ENCODE assay signal across 27 cellular contexts in genomic region chr15:28114721-28115622, GRCh38. TPM values are rescaled to one million over a fixed set of nuclear protein-coding genes. Genes with fewer than 3 reads are reported as not detected.
A peak's percentile ranks its signal among the peaks of the same experiment; 100 is the strongest.
DNase-seq lines count a peak whose midpoint lies in the region; ATAC-seq and TF ChIP-seq lines count a peak whose summit lies in the region.
"Had no signal": no experiment of that assay in that cellular context is flagged by ENCODE, and none has a peak within 500 bp of the region (broad histone marks: within the 10 kb centered on the region; RNA-seq: fewer than 3 reads in every experiment).

No MANE protein-coding gene starts in this region.

- peaks cover 8% of the 10 kb centered on the region for H3K36me3 Mint-ChIP-seq in activated CD8-positive, alpha-beta memory T cell treated with anti-CD3 and anti-CD28 coated beads, Interleukin-2, amount 10 ng/mL, durations not matched to agents 7 days and 5 days
- peaks cover 9% of the 10 kb centered on the region for H3K36me3 Mint-ChIP-seq in activated CD4-positive, alpha-beta T cell treated with anti-CD3 and anti-CD28 coated beads, Interleukin-2, amount 10 ng/mL, durations not matched to agents 7 days and 5 days (ENCODE audit: low read depth)

- no peaks in the 10 kb centered on the region for H3K27me3 Mint-ChIP-seq in activated CD8-positive, alpha-beta memory T cell treated with anti-CD3 and anti-CD28 coated beads, Interleukin-2, amount 10 ng/mL, durations not matched to agents 7 days and 5 days
- H3K27me3 Mint-ChIP-seq in activated CD4-positive, alpha-beta T cell treated with anti-CD3 and anti-CD28 coated beads, Interleukin-2, amount 10 ng/mL, durations not matched to agents 7 days and 5 days = no peaks in the 10 kb centered on the region
- H3K27me3 Mint-ChIP-seq: activated naive CD4-positive, alpha-beta T cell treated with anti-CD3 and anti-CD28 coated beads, Interleukin-2, amount 50 U/mL, for 24 hours had no signal

- no peak for TF ChIP-seq CTCF in thyroid gland (IDR thresholded peaks at IDR 0.05)

- no peak for ATAC-seq in activated CD8-positive, alpha-beta memory T cell treated with anti-CD3 and anti-CD28 coated beads, Interleukin-2, amount 10 ng/mL, durations not matched to agents 7 days and 5 days
- no peak for ATAC-seq in HG03175 (IDR thresholded peaks at IDR 0.05; ENCODE audit: unreplicated experiment)
- ATAC-seq: activated CD8-positive, alpha-beta T cell treated with anti-CD3 and anti-CD28 coated beads, Interleukin-2, amount 10 ng/mL, durations not matched to agents 7 days and 5 days; activated T-cell treated with anti-CD3 and anti-CD28 coated beads, Interleukin-2, amount 50 U/mL, for 72 hours; heart right ventricle had no signal

- H3K4me1 Mint-ChIP-seq in activated CD8-positive, alpha-beta memory T cell treated with anti-CD3 and anti-CD28 coated beads, Interleukin-2, amount 10 ng/mL, durations not matched to agents 7 days and 5 days = no peaks in the 10 kb centered on the region
- H3K4me1 Mint-ChIP-seq in activated CD4-positive, alpha-beta T cell treated with anti-CD3 and anti-CD28 coated beads, Interleukin-2, amount 10 ng/mL, durations not matched to agents 7 days and 5 days = no peaks in the 10 kb centered on the region
- H3K4me1 Mint-ChIP-seq: activated naive CD4-positive, alpha-beta T cell treated with anti-CD3 and anti-CD28 coated beads, Interleukin-2, amount 50 U/mL, for 24 hours had no signal

- no peaks in the 10 kb centered on the region for H3K9me3 ChIP-seq in thyroid gland
- H3K9me3 ChIP-seq: BE2C, breast epithelium, Caco-2, heart right ventricle, left ventricle myocardium inferior, prostate gland, thoracic aorta had no signal

- H3K27ac Mint-ChIP-seq in activated CD8-positive, alpha-beta memory T cell treated with anti-CD3 and anti-CD28 coated beads, Interleukin-2, amount 10 ng/mL, durations not matched to agents 7 days and 5 days = no peak overlapping the region
- H3K27ac Mint-ChIP-seq in activated CD4-positive, alpha-beta T cell treated with anti-CD3 and anti-CD28 coated beads, Interleukin-2, amount 10 ng/mL, durations not matched to agents 7 days and 5 days = no peak overlapping the region
- H3K27ac Mint-ChIP-seq: activated naive CD4-positive, alpha-beta T cell treated with anti-CD3 and anti-CD28 coated beads, Interleukin-2, amount 50 U/mL, for 24 hours; activated T-cell treated with anti-CD3 and anti-CD28 coated beads, Interleukin-2, amount 50 U/mL, for 72 hours had no signal

- no peak overlapping the region for H3K4me3 ChIP-seq in thyroid gland (replicated peaks in 1 of 3)
- H3K4me3 ChIP-seq: breast epithelium, heart right ventricle, left ventricle myocardium inferior, prostate gland, thoracic aorta had no signal

- no peaks in the 10 kb centered on the region for H3K9me3 Mint-ChIP-seq in activated CD8-positive, alpha-beta memory T cell treated with anti-CD3 and anti-CD28 coated beads, Interleukin-2, amount 10 ng/mL, durations not matched to agents 7 days and 5 days (ENCODE audit: low read depth)
- no peaks in the 10 kb centered on the region for H3K9me3 Mint-ChIP-seq in activated CD4-positive, alpha-beta T cell treated with anti-CD3 and anti-CD28 coated beads, Interleukin-2, amount 10 ng/mL, durations not matched to agents 7 days and 5 days
- H3K9me3 Mint-ChIP-seq: activated naive CD4-positive, alpha-beta T cell treated with anti-CD3 and anti-CD28 coated beads, Interleukin-2, amount 50 U/mL, for 24 hours; activated T-cell treated with anti-CD3 and anti-CD28 coated beads, Interleukin-2, amount 50 U/mL, for 72 hours had no signal

- peak overlapping the region; percentile 0 to 72 (median 56) for H3K27ac ChIP-seq in thyroid gland
- H3K27ac ChIP-seq: breast epithelium, heart right ventricle, left ventricle myocardium inferior, prostate gland, thoracic aorta had no signal

- H3K36me3 ChIP-seq in thyroid gland = peaks cover 23 to 38% of the 10 kb centered on the region in 2 donors

- no peaks in the 10 kb centered on the region for H3K27me3 ChIP-seq in thyroid gland
- H3K27me3 ChIP-seq: BE2C, breast epithelium, heart right ventricle had no signal

- TF ChIP-seq POLR2A in thyroid gland (IDR thresholded peaks at IDR 0.05) = no peak

- intact Hi-C loops in thyroid gland (cut with DNase I) = no loop called here

- peaks cover 12 to 26% of the 10 kb centered on the region in 2 donors for H3K4me1 ChIP-seq in thyroid gland
- H3K4me1 ChIP-seq: BE2C, breast epithelium, Caco-2, heart right ventricle, left ventricle myocardium inferior, prostate gland had no signal

- CTCF ChIA-PET in activated CD8-positive, alpha-beta memory T cell treated with anti-CD3 and anti-CD28 coated beads, Interleukin-2, amount 10 ng/mL, durations not matched to agents 7 days and 5 days (lab: Charles Lee) = interaction anchor here (3.4 kb wide), 1 partner anchor 12 kb away, joined by 15 read pairs; no protein-coding TSS in a partner anchor
- CTCF ChIA-PET in activated CD4-positive, alpha-beta T cell treated with anti-CD3 and anti-CD28 coated beads, Interleukin-2, amount 10 ng/mL, durations not matched to agents 7 days and 5 days (lab: Charles Lee) = interaction anchor here (0.6 to 1.7 kb wide), 3 partner anchors 11 to 49 kb away, joined by 3 to 4 read pairs (median 4); no protein-coding TSS in a partner anchor

- POLR2A ChIA-PET in activated CD4-positive, alpha-beta T cell treated with anti-CD3 and anti-CD28 coated beads, Interleukin-2, amount 10 ng/mL, durations not matched to agents 7 days and 5 days (lab: Charles Lee) = no interaction called here

- H3K4me3 Mint-ChIP-seq in activated CD8-positive, alpha-beta memory T cell treated with anti-CD3 and anti-CD28 coated beads, Interleukin-2, amount 10 ng/mL, durations not matched to agents 7 days and 5 days = no peak overlapping the region
- no peak overlapping the region for H3K4me3 Mint-ChIP-seq in activated CD4-positive, alpha-beta T cell treated with anti-CD3 and anti-CD28 coated beads, Interleukin-2, amount 10 ng/mL, durations not matched to agents 7 days and 5 days
- H3K4me3 Mint-ChIP-seq: activated CD8-positive, alpha-beta T cell treated with anti-CD3 and anti-CD28 coated beads, Interleukin-2, amount 10 ng/mL, durations not matched to agents 7 days and 5 days; activated naive CD4-positive, alpha-beta T cell treated with anti-CD3 and anti-CD28 coated beads, Interleukin-2, amount 50 U/mL, for 24 hours; activated T-cell treated with anti-CD3 and anti-CD28 coated beads, Interleukin-2, amount 50 U/mL, for 72 hours had no signal

- WGBS in thyroid gland, 2 donors = 57 to 62% methylated on average over 20 to 23 of the region's 23 CpGs

- DNase-seq in activated CD8-positive, alpha-beta memory T cell treated with anti-CD3 and anti-CD28 coated beads for 24 hours = peak; percentile 19
- no peak for DNase-seq in activated CD8-positive, alpha-beta memory T cell treated with anti-CD3 and anti-CD28 coated beads, Interleukin-2, amount 10 ng/mL, durations not matched to agents 7 days and 5 days
- peak; percentile 85 for DNase-seq in amniotic epithelial cell (ENCODE audit: low read depth)
- DNase-seq in islet precursor cell = peak; percentile 48
- DNase-seq in thyroid gland = peak; percentile 78 to 84
- no peak for DNase-seq in ecto neural progenitor cell (ENCODE audit: low spot score)
- no peak for DNase-seq in activated CD4-positive, alpha-beta T cell treated with anti-CD3 and anti-CD28 coated beads, Interleukin-2, amount 10 ng/mL, durations not matched to agents 7 days and 5 days
- DNase-seq: 8988T; activated CD4-positive, CD25-positive, alpha-beta regulatory T cell treated with anti-CD3 and anti-CD28 coated beads, Interleukin-2, amount 50 U/mL, for 72 hours; activated CD8-positive, alpha-beta T cell treated with anti-CD3 and anti-CD28 coated beads, Interleukin-2, amount 10 ng/mL, durations not matched to agents 7 days and 5 days; activated T-cell treated with anti-CD3 and anti-CD28 coated beads, Interleukin-2, amount 50 U/mL, for 72 hours; BE2C; Caco-2; heart right ventricle; left ventricle myocardium inferior; NCI-H187; NCI-H82; OCI-M1; Right ventricle myocardium superior; stimulated activated naive CD4-positive, alpha-beta T cell had no signal

RNA-seq across cellular contexts. Expression of gene OCA2, which starts 15.9 kb away (rescaled TPM):
- total RNA-seq in activated CD8-positive, alpha-beta memory T cell treated with anti-CD3 and anti-CD28 coated beads, Interleukin-2, amount 10 ng/mL, durations not matched to agents 7 days and 5 days = not detected
- 10 to 100 TPM in 3 of 4 donors, 1 to 10 TPM in 1; 5.5 to 20.5 (median 13.8) TPM for total RNA-seq in thyroid gland
- total RNA-seq in activated CD4-positive, alpha-beta T cell treated with anti-CD3 and anti-CD28 coated beads, Interleukin-2, amount 10 ng/mL, durations not matched to agents 7 days and 5 days = not detected
- total RNA-seq: activated CD8-positive, alpha-beta T cell treated with anti-CD3 and anti-CD28 coated beads, Interleukin-2, amount 10 ng/mL, durations not matched to agents 7 days and 5 days; fibroblast of villous mesenchyme; HT1080; left ventricle myocardium inferior had no signal

Comparison
In these comparisons a context has a peak if more than half of its experiments do, and no peak if none do; other contexts are left out.
1. DNase-seq: peak in activated CD8-positive, alpha-beta memory T cell treated with anti-CD3 and anti-CD28 coated beads for 24 hours (single experiment), amniotic epithelial cell (single experiment), islet precursor cell (single experiment) and thyroid gland (2 of 2); none in activated CD8-positive, alpha-beta memory T cell treated with anti-CD3 and anti-CD28 coated beads, Interleukin-2, amount 10 ng/mL, durations not matched to agents 7 days and 5 days (single experiment), ecto neural progenitor cell (single experiment) and activated CD4-positive, alpha-beta T cell treated with anti-CD3 and anti-CD28 coated beads, Interleukin-2, amount 10 ng/mL, durations not matched to agents 7 days and 5 days (single experiment).
2. RNA of gene OCA2, which starts 15.9 kb away (total RNA-seq): 5.5 to 20.5 TPM in thyroid gland; not detected in activated CD8-positive, alpha-beta memory T cell treated with anti-CD3 and anti-CD28 coated beads, Interleukin-2, amount 10 ng/mL, durations not matched to agents 7 days and 5 days and not detected in activated CD4-positive, alpha-beta T cell treated with anti-CD3 and anti-CD28 coated beads, Interleukin-2, amount 10 ng/mL, durations not matched to agents 7 days and 5 days; every median in the first group is over 4 times any median in the second.